In genomic region chr14:92539419-92539818, GRCh38 we compare ENCODE assay signal across 12 cellular contexts. TPM values are rescaled to one million over a fixed set of nuclear protein-coding genes. Genes with fewer than 3 reads are reported as not detected.
DNase-seq lines count a peak whose midpoint lies in the region; ATAC-seq and TF ChIP-seq lines count a peak whose summit lies in the region.
"Had no signal": no experiment of that assay in that cellular context is flagged by ENCODE, and none has a peak within 500 bp of the region (broad histone marks: within the 10 kb centered on the region; RNA-seq: fewer than 3 reads in every experiment).

No MANE protein-coding gene starts in this region.

- H3K36me3 Mint-ChIP-seq in CD8-positive, alpha-beta memory T cell, result no peaks in the 10 kb centered on the region
- H3K36me3 Mint-ChIP-seq in activated naive CD8-positive, alpha-beta T cell treated with anti-CD3 and anti-CD28 coated beads, Interleukin-2, amount 10 ng/mL, durations not matched to agents 7 days and 5 days, result peaks cover 18% of the 10 kb centered on the region
- peaks cover 16% of the 10 kb centered on the region for H3K36me3 Mint-ChIP-seq in stimulated activated effector memory CD8-positive, alpha-beta T cell treated with anti-CD3 and anti-CD28 coated beads, Interleukin-12 subunit alpha, Interleukin-12 subunit beta, amount 100 ng/mL, for 72 hours

- H3K27ac Mint-ChIP-seq in CD8-positive, alpha-beta memory T cell, result peak overlapping the region in 7 of 8 donors; percentile 28 to 90 (median 68)
- peak overlapping the region; percentile 86 for H3K27ac Mint-ChIP-seq in activated naive CD8-positive, alpha-beta T cell treated with anti-CD3 and anti-CD28 coated beads, Interleukin-2, amount 10 ng/mL, durations not matched to agents 7 days and 5 days
- H3K27ac Mint-ChIP-seq in stimulated activated effector memory CD8-positive, alpha-beta T cell treated with anti-CD3 and anti-CD28 coated beads, Interleukin-12 subunit alpha, Interleukin-12 subunit beta, amount 100 ng/mL, for 72 hours, result peak overlapping the region; percentile 78
- H3K27ac Mint-ChIP-seq: activated T-helper 2 cell treated with anti-CD3 and anti-CD28 coated beads, Interferon-gamma antibody, Interleukin-2, Interleukin-4, amounts not matched to agents 10 μg/mL and 5 μg/mL and 100 μg/mL, durations not matched to agents 14 hours and 24 hours and 36 hours; dendritic cell treated with granulocyte-macrophage colony-stimulating factor and Interleukin-4, amounts not matched to agents 40 ng/mL and 50 ng/mL, for 4 days had no signal

- peaks cover 52% of the 10 kb centered on the region for H3K4me1 ChIP-seq in CD8-positive, alpha-beta memory T cell (ENCODE audit: insufficient read depth, low read length)
- H3K4me1 ChIP-seq in lower lobe of right lung, result peaks cover 50% of the 10 kb centered on the region
- peaks cover 19% of the 10 kb centered on the region for H3K4me1 ChIP-seq in HAP-1

- no peaks in the 10 kb centered on the region for H3K36me3 ChIP-seq in CD8-positive, alpha-beta memory T cell (ENCODE audit: insufficient read depth, low read length)
- H3K36me3 ChIP-seq in lower lobe of right lung (no peaks in the 10 kb centered on the region), HAP-1 (replicated peaks) (no peaks in the 10 kb centered on the region; the same call in 1 of the 2 replicates)
- H3K36me3 ChIP-seq: WERI-Rb-1 had no signal

- H3K9me3 Mint-ChIP-seq in CD8-positive, alpha-beta memory T cell, result no peaks in the 10 kb centered on the region
- no peaks in the 10 kb centered on the region for H3K9me3 Mint-ChIP-seq in activated naive CD8-positive, alpha-beta T cell treated with anti-CD3 and anti-CD28 coated beads, Interleukin-2, amount 10 ng/mL, durations not matched to agents 7 days and 5 days
- H3K9me3 Mint-ChIP-seq in stimulated activated effector memory CD8-positive, alpha-beta T cell treated with anti-CD3 and anti-CD28 coated beads, Interleukin-12 subunit alpha, Interleukin-12 subunit beta, amount 100 ng/mL, for 72 hours, result no peaks in the 10 kb centered on the region
- H3K9me3 Mint-ChIP-seq: activated T-helper 2 cell treated with anti-CD3 and anti-CD28 coated beads, Interferon-gamma antibody, Interleukin-2, Interleukin-4, amounts not matched to agents 10 μg/mL and 5 μg/mL and 100 μg/mL, durations not matched to agents 14 hours and 24 hours and 36 hours; dendritic cell treated with granulocyte-macrophage colony-stimulating factor and Interleukin-4, amounts not matched to agents 40 ng/mL and 50 ng/mL, for 4 days had no signal

- TF ChIP-seq CTCF in lower lobe of right lung (IDR thresholded peaks at IDR 0.05), result no peak

- H3K4me3 ChIP-seq in CD8-positive, alpha-beta memory T cell (ENCODE audit: low read length), result no peak overlapping the region
- H3K4me3 ChIP-seq in lower lobe of right lung (no peak overlapping the region), HAP-1 (no peak overlapping the region)

- no peak for DNase-seq in CD8-positive, alpha-beta memory T cell
- no peak for DNase-seq in activated naive CD8-positive, alpha-beta T cell treated with anti-CD3 and anti-CD28 coated beads, Interleukin-2, amount 10 ng/mL, durations not matched to agents 7 days and 5 days
- peak; percentile 20 for DNase-seq in lower lobe of right lung
- no peak for DNase-seq in stimulated activated effector memory CD8-positive, alpha-beta T cell treated with anti-CD3 and anti-CD28 coated beads, Interleukin-12 subunit alpha, Interleukin-12 subunit beta, amount 100 ng/mL, for 72 hours (ENCODE audit: low spot score in 2 of 2)
- no peak for DNase-seq in HAP-1 (ENCODE audit: low spot score in 2 of 2)
- DNase-seq in amniotic stem cell (lab: John Stamatoyannopoulos, UW), result no peak
- DNase-seq: COR-L47, WERI-Rb-1 had no signal

- POLR2A ChIA-PET in CD8-positive, alpha-beta memory T cell (lab: Charles Lee), result no interaction called here
- POLR2A ChIA-PET in activated naive CD8-positive, alpha-beta T cell treated with anti-CD3 and anti-CD28 coated beads, Interleukin-2, amount 10 ng/mL, durations not matched to agents 7 days and 5 days (lab: Charles Lee), result interaction anchor here (0.6 to 3.4 kb wide), 8 partner anchors 8 to 823 kb away, joined by 3 to 37 read pairs (median 4); no protein-coding TSS in a partner anchor

- H3K27ac ChIP-seq in CD8-positive, alpha-beta memory T cell (ENCODE audit: low read depth, low read length), result no peak overlapping the region
- H3K27ac ChIP-seq in lower lobe of right lung, result peak overlapping the region; percentile 70
- H3K27ac ChIP-seq: WERI-Rb-1 had no signal

- H3K4me3 Mint-ChIP-seq in CD8-positive, alpha-beta memory T cell, result peak overlapping the region in 3 of 7 donors; percentile 25 to 59 (median 38)
- H3K4me3 Mint-ChIP-seq in activated naive CD8-positive, alpha-beta T cell treated with anti-CD3 and anti-CD28 coated beads, Interleukin-2, amount 10 ng/mL, durations not matched to agents 7 days and 5 days, result peak overlapping the region; percentile 48
- H3K4me3 Mint-ChIP-seq in stimulated activated effector memory CD8-positive, alpha-beta T cell treated with anti-CD3 and anti-CD28 coated beads, Interleukin-12 subunit alpha, Interleukin-12 subunit beta, amount 100 ng/mL, for 72 hours, result peak overlapping the region; percentile 4
- H3K4me3 Mint-ChIP-seq: dendritic cell treated with granulocyte-macrophage colony-stimulating factor and Interleukin-4, amounts not matched to agents 40 ng/mL and 50 ng/mL, for 4 days had no signal

- ATAC-seq in activated naive CD8-positive, alpha-beta T cell treated with anti-CD3 and anti-CD28 coated beads, Interleukin-2, amount 10 ng/mL, durations not matched to agents 7 days and 5 days (ENCODE audit: low read depth), result no peak
- no peak for ATAC-seq in lower lobe of right lung
- ATAC-seq in stimulated activated effector memory CD8-positive, alpha-beta T cell treated with anti-CD3 and anti-CD28 coated beads, Interleukin-12 subunit alpha, Interleukin-12 subunit beta, amount 100 ng/mL, for 72 hours, result no peak
- no peak for ATAC-seq in esophagus mucosa
- no peak for ATAC-seq in GM18873 (IDR thresholded peaks at IDR 0.05; ENCODE audit: low FRiP score, unreplicated experiment)

- CTCF ChIA-PET in CD8-positive, alpha-beta memory T cell (lab: Charles Lee), result interaction anchor here (1.4 kb wide), 1 partner anchor 23 kb away, joined by 3 read pairs; no protein-coding TSS in a partner anchor

- H3K9me3 ChIP-seq in CD8-positive, alpha-beta memory T cell (ENCODE audit: low read length), result no peaks in the 10 kb centered on the region
- H3K9me3 ChIP-seq in lower lobe of right lung (no peaks in the 10 kb centered on the region), HAP-1 (no peaks in the 10 kb centered on the region; the same call in 1 of the 2 replicates)

- H3K27me3 Mint-ChIP-seq in CD8-positive, alpha-beta memory T cell, result no peaks in the 10 kb centered on the region
- no peaks in the 10 kb centered on the region for H3K27me3 Mint-ChIP-seq in activated naive CD8-positive, alpha-beta T cell treated with anti-CD3 and anti-CD28 coated beads, Interleukin-2, amount 10 ng/mL, durations not matched to agents 7 days and 5 days
- H3K27me3 Mint-ChIP-seq: dendritic cell treated with granulocyte-macrophage colony-stimulating factor and Interleukin-4, amounts not matched to agents 40 ng/mL and 50 ng/mL, for 4 days had no signal

- H3K27me3 ChIP-seq in CD8-positive, alpha-beta memory T cell (ENCODE audit: insufficient read depth, low read length, poor library complexity, severe bottlenecking), result no peaks in the 10 kb centered on the region
- H3K27me3 ChIP-seq in lower lobe of right lung (ENCODE audit: low read depth), result no peaks in the 10 kb centered on the region
- H3K27me3 ChIP-seq in HAP-1 (ENCODE audit: low read depth), result no peaks in the 10 kb centered on the region

- H3K4me1 Mint-ChIP-seq in CD8-positive, alpha-beta memory T cell, result peaks cover 57 to 90% (median 72%) of the 10 kb centered on the region in 3 donors
- H3K4me1 Mint-ChIP-seq in activated naive CD8-positive, alpha-beta T cell treated with anti-CD3 and anti-CD28 coated beads, Interleukin-2, amount 10 ng/mL, durations not matched to agents 7 days and 5 days, result peaks cover 78% of the 10 kb centered on the region
- peaks cover 75% of the 10 kb centered on the region for H3K4me1 Mint-ChIP-seq in stimulated activated effector memory CD8-positive, alpha-beta T cell treated with anti-CD3 and anti-CD28 coated beads, Interleukin-12 subunit alpha, Interleukin-12 subunit beta, amount 100 ng/mL, for 72 hours

- intact Hi-C loops in lower lobe of right lung (cut with DNase I), result no loop called here

- in situ Hi-C loops in HAP-1 (cut with MboI; ENCODE audit: low sequenced_read_pairs), result no loop called here

RNA-seq across cellular contexts. Expression of gene RIN3, which starts 25.8 kb away (rescaled TPM):
- 10 to 100 TPM; 46.0 to 47.4 TPM for total RNA-seq in CD8-positive, alpha-beta memory T cell
- polyA plus RNA-seq in CD8-positive, alpha-beta memory T cell, result 31.9 TPM
- total RNA-seq in activated naive CD8-positive, alpha-beta T cell treated with anti-CD3 and anti-CD28 coated beads, Interleukin-2, amount 10 ng/mL, durations not matched to agents 7 days and 5 days, result 10 to 100 TPM; 80.5 to 80.9 TPM
- 70.6 TPM for total RNA-seq in lower lobe of right lung
- total RNA-seq in esophagus mucosa, result 5.4 TPM
